ENCODE assay signal across 20 cellular contexts in the genomic region with DNA sequence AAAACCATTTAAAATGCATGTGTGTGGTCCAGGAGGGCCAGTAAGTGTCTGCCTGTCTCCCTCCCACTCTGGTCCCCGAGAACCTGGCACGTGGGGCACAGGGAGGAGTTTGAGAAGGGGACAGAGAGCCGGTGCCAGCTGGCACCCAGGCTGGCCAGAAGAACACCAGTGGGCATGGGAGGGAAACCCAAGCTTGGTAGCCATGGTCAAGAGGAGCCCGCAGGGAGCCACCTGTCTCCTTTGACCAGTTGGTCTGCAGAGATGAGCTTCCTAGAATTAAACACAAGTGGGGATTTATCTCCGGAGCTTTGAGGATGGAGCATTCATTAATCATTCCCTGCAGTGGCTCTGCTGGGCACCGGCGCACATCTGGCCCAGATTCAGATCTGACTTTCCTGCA. TPM values are rescaled to one million over a fixed set of nuclear protein-coding genes. Genes with fewer than 3 reads are reported as not detected.
DNase-seq lines count a peak whose midpoint lies in the region; ATAC-seq and TF ChIP-seq lines count a peak whose summit lies in the region.
"Had no signal": no experiment of that assay in that cellular context is flagged by ENCODE, and none has a peak within 500 bp of the region (broad histone marks: within the 10 kb centered on the region; RNA-seq: fewer than 3 reads in every experiment).

No MANE protein-coding gene starts in this region.

- peak; percentile 8 for DNase-seq in activated CD4-positive, CD25-positive, alpha-beta regulatory T cell treated with anti-CD3 and anti-CD28 coated beads, Interleukin-2, amount 50 U/mL, for 72 hours
- DNase-seq in activated CD4-positive, CD25-positive, alpha-beta regulatory T cell (lab: John Stamatoyannopoulos, UW): no peak
- DNase-seq in left lung (peak; percentile 8 to 35), NCI-H1930 (lab: John Stamatoyannopoulos, UW) (no peak)
- no peak for DNase-seq in stimulated activated naive B cell treated with anti-CD40 and anti-IgM and Interleukin-4, amounts not matched to agents 10 μg/mL and 1 μg/mL and 100 μg/mL, for 72 hours
- DNase-seq: 8988T; BE2C; CD8-positive, alpha-beta memory T cell; DMS79 treated with DMSO at 0.1 percent for 48 hours; GOT3; NCI-H1105 treated with DMSO at 0.1 percent for 48 hours; NCI-H2029; NCI-H2171 treated with DMSO at 0.1 percent for 48 hours; NCI-H446 treated with DMSO at 0.1 percent for 48 hours had no signal

- intact Hi-C loops in left lung (cut with DNase I): no loop called here

- peaks cover 6 to 7% of the 10 kb centered on the region in 2 donors for H3K9me3 Mint-ChIP-seq in stimulated activated naive B cell treated with anti-CD40 and anti-IgM and Interleukin-4, amounts not matched to agents 10 μg/mL and 1 μg/mL and 100 μg/mL, for 72 hours

- peaks cover 0 to 2% of the 10 kb centered on the region in 2 donors for H3K36me3 Mint-ChIP-seq in stimulated activated naive B cell treated with anti-CD40 and anti-IgM and Interleukin-4, amounts not matched to agents 10 μg/mL and 1 μg/mL and 100 μg/mL, for 72 hours
- H3K36me3 Mint-ChIP-seq: CD8-positive, alpha-beta memory T cell had no signal

- peak overlapping the region in 7 of 11 experiments; percentile 46 to 76 (median 62); a peak in 14 of 22 replicates for H3K4me2 ChIP-seq in BLaER1 treated with 17β-estradiol and CSF1 and Interleukin-3, amounts not matched to agents 10 nM and 100 nM

- H3K27ac Mint-ChIP-seq in stimulated activated naive B cell treated with anti-CD40 and anti-IgM and Interleukin-4, amounts not matched to agents 10 μg/mL and 1 μg/mL and 100 μg/mL, for 72 hours: peak overlapping the region; percentile 32
- H3K27ac Mint-ChIP-seq: CD8-positive, alpha-beta memory T cell had no signal

- ATAC-seq in left lung (no peak), HG02885 (IDR thresholded peaks at IDR 0.05; ENCODE audit: poor library complexity, unreplicated experiment) (no peak), GM21825 (IDR thresholded peaks at IDR 0.05; ENCODE audit: unreplicated experiment) (no peak)
- no peak for ATAC-seq in stimulated activated naive B cell treated with anti-CD40 and anti-IgM and Interleukin-4, amounts not matched to agents 10 μg/mL and 1 μg/mL and 100 μg/mL, for 72 hours (replicated peaks)

- TF ChIP-seq CTCF in left lung (IDR thresholded peaks at IDR 0.05): no peak

- H3K9me3 ChIP-seq in BLaER1 treated with 17β-estradiol and CSF1 and Interleukin-3, amounts not matched to agents 10 nM and 100 nM (replicated peaks in 1 of 11): peaks cover 4 to 32% (median 9%) of the 10 kb centered on the region in 11 experiments; a peak in 18 of 22 replicates
- H3K9me3 ChIP-seq in left lung: peaks cover 0 to 7% of the 10 kb centered on the region in 2 donors
- H3K9me3 ChIP-seq: BE2C had no signal

- H3K27ac ChIP-seq in BLaER1 treated with 17β-estradiol and CSF1 and Interleukin-3, amounts not matched to agents 10 nM and 100 nM: no peak overlapping the region
- no peak overlapping the region for H3K27ac ChIP-seq in left lung
- H3K27ac ChIP-seq: RWPE1 had no signal

- H3K4me3 ChIP-seq in BLaER1 treated with 17β-estradiol and CSF1 and Interleukin-3, amounts not matched to agents 10 nM and 100 nM: no peak overlapping the region
- H3K4me3 ChIP-seq in left lung: no peak overlapping the region

- no peaks in the 10 kb centered on the region for H3K36me3 ChIP-seq in BLaER1 treated with 17β-estradiol and CSF1 and Interleukin-3, amounts not matched to agents 10 nM and 100 nM
- H3K36me3 ChIP-seq in left lung: no peaks in the 10 kb centered on the region
- H3K36me3 ChIP-seq: BE2C had no signal

- no peaks in the 10 kb centered on the region for H3K27me3 ChIP-seq in BLaER1 treated with 17β-estradiol and CSF1 and Interleukin-3, amounts not matched to agents 10 nM and 100 nM
- H3K27me3 ChIP-seq in left lung: peaks cover 0 to 28% of the 10 kb centered on the region in 2 donors
- H3K27me3 ChIP-seq: BE2C had no signal

- peaks cover 0 to 2% of the 10 kb centered on the region in 2 donors for H3K4me1 Mint-ChIP-seq in stimulated activated naive B cell treated with anti-CD40 and anti-IgM and Interleukin-4, amounts not matched to agents 10 μg/mL and 1 μg/mL and 100 μg/mL, for 72 hours
- H3K4me1 Mint-ChIP-seq: CD8-positive, alpha-beta memory T cell had no signal

- H3K4me1 ChIP-seq in BLaER1 treated with 17β-estradiol and CSF1 and Interleukin-3, amounts not matched to agents 10 nM and 100 nM: peaks cover 4 to 40% (median 31%) of the 10 kb centered on the region in 10 experiments; a peak in 17 of 20 replicates
- no peaks in the 10 kb centered on the region for H3K4me1 ChIP-seq in left lung
- H3K4me1 ChIP-seq: BE2C had no signal

- H4K20me1 ChIP-seq in BLaER1 treated with 17β-estradiol and CSF1 and Interleukin-3, amounts not matched to agents 10 nM and 100 nM: no peaks in the 10 kb centered on the region; a peak in 1 of 22 replicates

- peaks cover 3 to 17% of the 10 kb centered on the region in 2 donors for H3K27me3 Mint-ChIP-seq in stimulated activated naive B cell treated with anti-CD40 and anti-IgM and Interleukin-4, amounts not matched to agents 10 μg/mL and 1 μg/mL and 100 μg/mL, for 72 hours

- no peak overlapping the region for H3K9ac ChIP-seq in BLaER1 treated with 17β-estradiol and CSF1 and Interleukin-3, amounts not matched to agents 10 nM and 100 nM

- H3K4me3 Mint-ChIP-seq in stimulated activated naive B cell treated with anti-CD40 and anti-IgM and Interleukin-4, amounts not matched to agents 10 μg/mL and 1 μg/mL and 100 μg/mL, for 72 hours: no peak overlapping the region
- H3K4me3 Mint-ChIP-seq: CD8-positive, alpha-beta memory T cell had no signal

RNA-seq across cellular contexts. Expression of a gene that starts 41.6 kb away (rescaled TPM):
- not detected for total RNA-seq in left lung
- total RNA-seq: CD8-positive, alpha-beta memory T cell; G401; LHCN-M2 had no signal

Comparison
In these comparisons a context has a peak if more than half of its experiments do, and no peak if none do; other contexts are left out.
1. DNase-seq: peak in activated CD4-positive, CD25-positive, alpha-beta regulatory T cell treated with anti-CD3 and anti-CD28 coated beads, Interleukin-2, amount 50 U/mL, for 72 hours (single experiment) and left lung (2 of 2); none in activated CD4-positive, CD25-positive, alpha-beta regulatory T cell (0 of 4), stimulated activated naive B cell treated with anti-CD40 and anti-IgM and Interleukin-4, amounts not matched to agents 10 μg/mL and 1 μg/mL and 100 μg/mL, for 72 hours (single experiment) and NCI-H1930 (0 of 2).